ENCODE assay signal across 1 cellular context in the genomic region with DNA sequence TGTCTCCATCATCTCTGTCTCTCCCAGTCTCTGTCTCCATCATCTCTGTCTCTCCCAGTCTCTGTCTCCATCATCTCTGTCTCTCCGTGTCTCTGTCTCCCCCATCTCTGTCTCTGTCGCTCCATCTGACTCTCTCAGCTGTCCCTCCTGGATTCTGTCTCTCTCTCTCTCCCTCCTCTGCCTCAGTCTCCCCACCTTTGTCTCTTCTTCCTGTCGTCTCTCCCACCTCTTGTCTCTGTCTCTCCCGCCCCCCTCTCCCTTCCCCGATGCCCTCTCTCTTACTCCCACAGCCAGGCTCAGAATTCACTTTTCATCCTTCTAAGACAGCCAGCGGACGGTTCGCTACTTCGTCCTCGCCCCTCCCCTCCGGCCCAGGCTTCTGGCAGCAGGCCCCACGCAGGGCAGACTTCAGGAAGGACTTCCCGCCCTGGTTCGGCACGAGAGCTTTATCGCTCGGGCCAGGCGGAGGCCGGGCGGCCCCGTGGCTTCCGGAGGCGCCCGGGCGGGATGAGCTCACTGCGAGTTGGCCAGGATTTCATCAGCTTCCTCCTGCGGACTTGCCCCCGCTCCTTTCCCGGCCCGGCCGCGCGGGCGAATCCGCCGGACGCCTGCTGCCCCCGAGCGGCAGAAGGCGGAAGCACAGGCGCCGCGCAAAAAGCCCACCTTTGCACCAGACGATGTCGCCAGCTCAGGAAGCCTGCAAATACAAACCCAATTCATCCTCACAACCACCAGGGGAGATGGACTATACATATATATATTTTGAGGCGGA.
A peak's percentile ranks its signal among the peaks of the same experiment; 100 is the strongest.
TF ChIP-seq lines count a peak whose summit lies in the region.

No MANE protein-coding gene starts in this region.

TF ChIP-seq in HepG2, 621 proteins besides CTCF, POLR2A, EP300 and RAD21 (continued from another document and continues in another):
- TF ChIP-seq ZHX2 (IDR thresholded peaks at IDR 0.05; ENCODE audit: low read depth) (no peak), ZHX2 (CRISPR knock-in tag; IDR thresholded peaks at IDR 0.05; ENCODE audit: borderline replicate concordance) (no peak), PAX8 (CRISPR knock-in tag; IDR thresholded peaks at IDR 0.05; ENCODE audit: borderline replicate concordance) (no peak), DRAP1 (CRISPR knock-in tag; IDR thresholded peaks at IDR 0.05) (peak; percentile 53; the same call in 1 of the 2 replicates), HNRNPL (IDR thresholded peaks at IDR 0.05; ENCODE audit: low read depth, low read length) (no peak), SAP130 (CRISPR knock-in tag; IDR thresholded peaks at IDR 0.05; ENCODE audit: low read depth) (peak; percentile 86), ZBTB38 (CRISPR knock-in tag; IDR thresholded peaks at IDR 0.05) (peak; percentile 77), ZNF143 (CRISPR knock-in tag; IDR thresholded peaks at IDR 0.05) (no peak), HNRNPLL (IDR thresholded peaks at IDR 0.05; ENCODE audit: low read depth, low read length, poor library complexity, severe bottlenecking) (peak; percentile 80), FOXA1 (IDR thresholded peaks at IDR 0.05) (no peak), FOXA1 (CRISPR knock-in tag; IDR thresholded peaks at IDR 0.05) (no peak), ZNF20 (CRISPR knock-in tag; IDR thresholded peaks at IDR 0.05) (0 out of 2 replicates have a peak, but pooled peaks have one; percentile 74), ESRRA (CRISPR knock-in tag; IDR thresholded peaks at IDR 0.05; ENCODE audit: low read depth) (peak; percentile 71; the same call in 1 of the 2 replicates), NRL (CRISPR knock-in tag; IDR thresholded peaks at IDR 0.05; ENCODE audit: borderline replicate concordance) (peak; percentile 94), ZNF180 (CRISPR knock-in tag; IDR thresholded peaks at IDR 0.05; ENCODE audit: borderline replicate concordance, low read depth) (no peak), ZNF430 (CRISPR knock-in tag; IDR thresholded peaks at IDR 0.05) (peak; percentile 91), ZNF24 (IDR thresholded peaks at IDR 0.05) (0 out of 2 replicates have a peak, but pooled peaks have one; percentile 39), ZXDC (CRISPR knock-in tag; IDR thresholded peaks at IDR 0.05) (peak; percentile 99), ZNF782 (CRISPR knock-in tag; IDR thresholded peaks at IDR 0.05; ENCODE audit: borderline replicate concordance) (no peak), ZSCAN29 (CRISPR knock-in tag; conservative IDR thresholded peaks at IDR 0.05) (no peak; the same call in 1 of the 2 replicates), ZNF747 (CRISPR knock-in tag; IDR thresholded peaks at IDR 0.05; ENCODE audit: borderline replicate concordance) (peak; percentile 97), ZNF746 (CRISPR knock-in tag; IDR thresholded peaks at IDR 0.05) (peak; percentile 94), ZNF609 (CRISPR knock-in tag; IDR thresholded peaks at IDR 0.05; ENCODE audit: borderline replicate concordance) (peak; percentile 67; the same call in 1 of the 2 replicates), HDAC6 (IDR thresholded peaks at IDR 0.05; ENCODE audit: low read depth, low read length) (no peak), ZNF777 (CRISPR knock-in tag; IDR thresholded peaks at IDR 0.05) (no peak), BCL3 (CRISPR knock-in tag; IDR thresholded peaks at IDR 0.05) (no peak), THYN1 (CRISPR knock-in tag; IDR thresholded peaks at IDR 0.05; ENCODE audit: borderline replicate concordance, low read depth) (no peak), ZNF274 (CRISPR knock-in tag; IDR thresholded peaks at IDR 0.05) (peak; percentile 61; the same call in 1 of the 2 replicates), MTERF4 (CRISPR knock-in tag; IDR thresholded peaks at IDR 0.05) (no peak), ZNF235 (CRISPR knock-in tag; IDR thresholded peaks at IDR 0.05; ENCODE audit: borderline replicate concordance) (peak; percentile 92; the same call in 1 of the 2 replicates), ZNF10 (CRISPR knock-in tag; IDR thresholded peaks at IDR 0.05; ENCODE audit: borderline replicate concordance, low read depth) (0 out of 2 replicates have a peak, but pooled peaks have one; percentile 34), ZFX (CRISPR knock-in tag; IDR thresholded peaks at IDR 0.05; ENCODE audit: low read depth) (peak; percentile 80), KDM6A (CRISPR knock-in tag; IDR thresholded peaks at IDR 0.05; ENCODE audit: low read depth) (no peak), ZNF263 (CRISPR knock-in tag; IDR thresholded peaks at IDR 0.05) (0 out of 2 replicates have a peak, but pooled peaks have one; percentile 27), DPF2 (CRISPR knock-in tag; IDR thresholded peaks at IDR 0.05; ENCODE audit: borderline replicate concordance, low read depth) (no peak), ZNF382 (CRISPR knock-in tag; IDR thresholded peaks at IDR 0.05; ENCODE audit: borderline replicate concordance) (no peak), ZNF292 (CRISPR knock-in tag; IDR thresholded peaks at IDR 0.05; ENCODE audit: borderline replicate concordance, low read depth) (peak; percentile 70; the same call in 1 of the 2 replicates), ZNF543 (CRISPR knock-in tag; IDR thresholded peaks at IDR 0.05) (peak; percentile 96), CERS6 (CRISPR knock-in tag; IDR thresholded peaks at IDR 0.05) (no peak), SETDB1 (CRISPR knock-in tag; IDR thresholded peaks at IDR 0.05; ENCODE audit: borderline replicate concordance) (no peak), DNMT1 (CRISPR knock-in tag; IDR thresholded peaks at IDR 0.05) (no peak)
- TF ChIP-seq, protein P1, sequence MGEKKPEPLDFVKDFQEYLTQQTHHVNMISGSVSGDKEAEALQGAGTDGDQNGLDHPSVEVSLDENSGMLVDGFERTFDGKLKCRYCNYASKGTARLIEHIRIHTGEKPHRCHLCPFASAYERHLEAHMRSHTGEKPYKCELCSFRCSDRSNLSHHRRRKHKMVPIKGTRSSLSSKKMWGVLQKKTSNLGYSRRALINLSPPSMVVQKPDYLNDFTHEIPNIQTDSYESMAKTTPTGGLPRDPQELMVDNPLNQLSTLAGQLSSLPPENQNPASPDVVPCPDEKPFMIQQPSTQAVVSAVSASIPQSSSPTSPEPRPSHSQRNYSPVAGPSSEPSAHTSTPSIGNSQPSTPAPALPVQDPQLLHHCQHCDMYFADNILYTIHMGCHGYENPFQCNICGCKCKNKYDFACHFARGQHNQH (CRISPR knock-in tag; IDR thresholded peaks at IDR 0.05), result peak; percentile 59; the same call in 1 of the 2 replicates
